Comparison of ENCODE assay signal across 24 cellular contexts in genomic region chr7:139913555-139914135, GRCh38.
"Had no signal": no experiment of that assay in that cellular context is flagged by ENCODE, and none has a peak within 500 bp of the region (broad histone marks: within the 10 kb centered on the region; RNA-seq: fewer than 3 reads in every experiment).

No MANE protein-coding gene starts in this region.

- H3K27me3 ChIP-seq: breast epithelium, foreskin keratinocyte, neutrophil, pancreas, tibial artery had no signal

- DNase-seq: activated CD4-positive, alpha-beta T cell treated with anti-CD3 and anti-CD28 coated beads, Interleukin-2, amount 50 U/mL, for 1 hour; activated CD8-positive, alpha-beta memory T cell treated with anti-CD3 and anti-CD28 coated beads for 24 hours; activated CD8-positive, alpha-beta memory T cell treated with anti-CD3 and anti-CD28 coated beads, Interleukin-2, amount 50 U/mL, for 4 hours; activated T-cell treated with anti-CD3 and anti-CD28 coated beads, Interleukin-2, amount 50 U/mL, for 24 hours; effector memory CD4-positive, alpha-beta T cell; foreskin keratinocyte; immature natural killer cell; midbrain; pancreas; psoas muscle; right cardiac atrium; stimulated activated CD4-positive, alpha-beta T cell treated with anti-CD3 and anti-CD28 coated beads, Interleukin-12 subunit alpha, Interleukin-12 subunit beta, amount 100 ng/mL, for 4 hours; stimulated activated CD4-positive, alpha-beta T cell treated with anti-CD3 and anti-CD28 coated beads, Interleukin-4, amount 100 ng/mL, for 4 hours; stimulated activated naive CD8-positive, alpha-beta T cell treated with anti-CD3 and anti-CD28 coated beads, Interleukin-15, amount 100 ng/mL, for 72 hours; tibial artery had no signal

- H3K36me3 ChIP-seq: breast epithelium, pancreas, tibial artery had no signal

- ATAC-seq: activated CD4-positive, CD25-positive, alpha-beta regulatory T cell treated with anti-CD3 and anti-CD28 coated beads, Interleukin-2, amount 50 U/mL, for 24 hours; activated naive CD4-positive, alpha-beta T cell treated with anti-CD3 and anti-CD28 coated beads, Interleukin-2, amount 50 U/mL, for 72 hours; activated T-helper 17 cell treated with anti-CD3 and anti-CD28 coated beads, Interleukin-2, amount 50 U/mL, for 72 hours; foreskin keratinocyte; left lobe of liver; pancreas; right cardiac atrium; stimulated activated naive CD8-positive, alpha-beta T cell treated with anti-CD3 and anti-CD28 coated beads, Interleukin-15, amount 100 ng/mL, for 72 hours had no signal

- H3K9me3 ChIP-seq: breast epithelium, neutrophil, pancreas, psoas muscle, tibial artery had no signal

- H3K4me3 ChIP-seq: breast epithelium, lung, pancreas, psoas muscle, tibial artery had no signal

- FAIRE-seq: colon, pancreas had no signal

- H3K27ac ChIP-seq: breast epithelium, foreskin keratinocyte, pancreas, psoas muscle, tibial artery, VCaP had no signal
